8 cellular contexts compared by ENCODE assay signal in genomic region chr1:233326995-233327937, GRCh38. TPM values are rescaled to one million over a fixed set of nuclear protein-coding genes. Genes with fewer than 3 reads are reported as not detected.
DNase-seq lines count a peak whose midpoint lies in the region; ATAC-seq and TF ChIP-seq lines count a peak whose summit lies in the region.

Gene MAP3K21 (plus strand): TSS chr1:233327724. CDS start chr1:233328029, 305 bp downstream.

- H3K36me3 ChIP-seq in ascending aorta, result no peaks in the 10 kb centered on the region
- H3K36me3 ChIP-seq in iPS DF 6.9 (ENCODE audit: control insufficient read depth, insufficient read depth, low read length), result no peaks in the 10 kb centered on the region; the same call in 1 of the 2 replicates
- H3K36me3 ChIP-seq in skeletal muscle tissue (ENCODE audit: control insufficient read depth in 3 of 3, insufficient read depth in 3 of 3, low read length in 3 of 3), result no peaks in the 10 kb centered on the region

- H3K27ac ChIP-seq in ascending aorta, result peak within 1 kb of the TSS; percentile 60 to 72
- no peak within 1 kb of the TSS for H3K27ac ChIP-seq in iPS DF 6.9 (ENCODE audit: low read length)
- H3K27ac ChIP-seq in skeletal muscle tissue (ENCODE audit: low read depth, low read length), result no peak within 1 kb of the TSS

- peak; percentile 92 for ATAC-seq in HG02885 (IDR thresholded peaks at IDR 0.05; ENCODE audit: poor library complexity, unreplicated experiment)

- TF ChIP-seq CTCF in GM13976 (IDR thresholded peaks at IDR 0.05; ENCODE audit: borderline replicate concordance, control extremely low read depth, extremely low read depth, insufficient read depth, missing control alignments) (no peak), ascending aorta (IDR thresholded peaks at IDR 0.05) (no peak)

- H3K27me3 ChIP-seq in ascending aorta, result no peaks in the 10 kb centered on the region
- no peaks in the 10 kb centered on the region for H3K27me3 ChIP-seq in iPS DF 6.9 (ENCODE audit: control insufficient read depth, insufficient read depth, low read length)
- H3K27me3 ChIP-seq in skeletal muscle tissue (ENCODE audit: control insufficient read depth in 3 of 3, insufficient read depth in 3 of 3, low read length in 3 of 3), result peaks cover 4 to 20% (median 4%) of the 10 kb centered on the region in 3 donors

- peak; percentile 83 for DNase-seq in GM13976 (ENCODE audit: low spot score)
- DNase-seq in NCI-H1694 treated with DMSO at 0.1 percent for 48 hours (lab: John Stamatoyannopoulos, UW), result peak; percentile 65
- DNase-seq in T-helper 2 cell treated with Interferon-gamma antibody and Interleukin-4, amounts not matched to agents 5 μg/mL and 100 μg/mL, for 36 hours (ENCODE audit: low spot score), result peak; percentile 76
- DNase-seq in ascending aorta (ENCODE audit: low spot score in 2 of 2), result peak; percentile 47 to 90
- peak; percentile 86 for DNase-seq in iPS DF 6.9 (ENCODE audit: low read depth, low spot score)
- DNase-seq in cortex of kidney (lab: John Stamatoyannopoulos, UW), result no peak

- peak within 1 kb of the TSS; percentile 77 for H3K4me3 Mint-ChIP-seq in T-helper 2 cell treated with Interferon-gamma antibody and Interleukin-4, amounts not matched to agents 5 μg/mL and 100 μg/mL, for 36 hours

- peaks cover 39% of the 10 kb centered on the region for H3K27me3 Mint-ChIP-seq in T-helper 2 cell treated with Interferon-gamma antibody and Interleukin-4, amounts not matched to agents 5 μg/mL and 100 μg/mL, for 36 hours (ENCODE audit: low read depth)

- H3K36me3 Mint-ChIP-seq in T-helper 2 cell treated with Interferon-gamma antibody and Interleukin-4, amounts not matched to agents 5 μg/mL and 100 μg/mL, for 36 hours (ENCODE audit: low read depth), result no peaks in the 10 kb centered on the region

- H3K9me3 Mint-ChIP-seq in T-helper 2 cell treated with Interferon-gamma antibody and Interleukin-4, amounts not matched to agents 5 μg/mL and 100 μg/mL, for 36 hours, result no peaks in the 10 kb centered on the region

- H3K4me3 ChIP-seq in ascending aorta (peak within 1 kb of the TSS; percentile 69 to 91), iPS DF 6.9 (ENCODE audit: low read length) (peak within 1 kb of the TSS; percentile 63), skeletal muscle tissue (ENCODE audit: low read length in 3 of 3) (peak within 1 kb of the TSS; percentile 48 to 71 (median 69))

- in situ Hi-C loops in GM13976 (cut with MboI; ENCODE audit: low sequenced_read_pairs, unreplicated experiment), result no loop called here

- no peak within 1 kb of the TSS for H3K27ac Mint-ChIP-seq in T-helper 2 cell treated with Interferon-gamma antibody and Interleukin-4, amounts not matched to agents 5 μg/mL and 100 μg/mL, for 36 hours

- H3K4me1 ChIP-seq in ascending aorta (peaks cover 5 to 12% of the 10 kb centered on the region in 2 donors), iPS DF 6.9 (ENCODE audit: control insufficient read depth, insufficient read depth, low read length) (peaks cover 1% of the 10 kb centered on the region; the same call in 1 of the 2 replicates), skeletal muscle tissue (ENCODE audit: control insufficient read depth in 3 of 3, insufficient read depth in 3 of 3, low read length in 3 of 3) (peaks cover 6 to 14% (median 11%) of the 10 kb centered on the region in 3 donors)

- peaks cover 7% of the 10 kb centered on the region for H3K4me1 Mint-ChIP-seq in T-helper 2 cell treated with Interferon-gamma antibody and Interleukin-4, amounts not matched to agents 5 μg/mL and 100 μg/mL, for 36 hours (ENCODE audit: low read depth)

- H3K9me3 ChIP-seq in ascending aorta (no peaks in the 10 kb centered on the region), iPS DF 6.9 (ENCODE audit: control insufficient read depth, insufficient read depth, low read length) (no peaks in the 10 kb centered on the region), skeletal muscle tissue (ENCODE audit: control insufficient read depth in 3 of 3, low read length in 3 of 3) (no peaks in the 10 kb centered on the region)

- peak within 1 kb of the TSS in 1 of 3 donors; percentile 25 for H3K9ac ChIP-seq in skeletal muscle tissue (ENCODE audit: low read depth in 1 of 3, low read length in 3 of 3)

- no CpG with 5 or more reads among the region's 79 CpGs for WGBS in iPS DF 6.9 (ENCODE audit: insufficient coverage, insufficient read length)

- intact Hi-C loops in ascending aorta (cut with DNase I), result no loop called here

RNA-seq across cellular contexts. Expression of gene MAP3K21, which starts in this region (rescaled TPM):
- total RNA-seq in ascending aorta, result 2.6 TPM
- total RNA-seq in skeletal muscle tissue, result 0.52 TPM

Comparison
In these comparisons a context has a peak if more than half of its experiments do, and no peak if none do; other contexts are left out.
1. H3K27ac ChIP-seq: peak in ascending aorta (2 of 2); none in iPS DF 6.9 (single experiment) and skeletal muscle tissue (single experiment).
2. Peak in every context shown above with its lines, with median percentiles within 50 percentile points of each other: H3K4me3 ChIP-seq.